In the genomic region with DNA sequence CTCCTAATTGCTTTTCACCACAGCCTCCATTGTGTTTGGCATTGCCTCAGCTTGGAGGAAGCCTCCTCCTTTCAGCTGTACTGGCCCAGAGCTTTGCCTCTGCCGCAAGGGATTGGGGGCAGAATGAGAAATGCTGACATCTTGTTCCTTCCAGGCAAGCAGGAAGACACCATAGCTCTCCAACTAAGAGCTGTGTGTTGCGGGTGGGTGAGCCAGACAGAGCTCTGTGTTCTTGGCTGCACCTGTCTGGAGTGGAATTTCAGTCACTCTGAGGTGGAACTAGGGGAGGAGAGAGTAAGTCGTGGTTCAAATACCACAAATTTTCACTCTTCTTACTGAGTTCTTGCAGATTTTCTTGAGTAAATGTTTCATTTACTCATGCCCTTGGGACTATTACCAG, we compare ENCODE assay signal across 21 cellular contexts. TPM values are rescaled to one million over a fixed set of nuclear protein-coding genes. Genes with fewer than 3 reads are reported as not detected.
DNase-seq lines count a peak whose midpoint lies in the region; ATAC-seq and TF ChIP-seq lines count a peak whose summit lies in the region.
"Had no signal": no experiment of that assay in that cellular context is flagged by ENCODE, and none has a peak within 500 bp of the region (broad histone marks: within the 10 kb centered on the region; RNA-seq: fewer than 3 reads in every experiment).

No MANE protein-coding gene starts in this region.

- ATAC-seq in left ventricle myocardium superior, result peak; percentile 3
- ATAC-seq in left cardiac atrium, result no peak
- ATAC-seq in psoas muscle, result peak in 3 of 4 donors; percentile 31 to 41 (median 37)
- no peak for ATAC-seq in HG02763 (IDR thresholded peaks at IDR 0.05; ENCODE audit: unreplicated experiment)
- ATAC-seq in HG02852 (IDR thresholded peaks at IDR 0.05; ENCODE audit: unreplicated experiment), result no peak
- ATAC-seq: A549 had no signal

- peaks cover 44% of the 10 kb centered on the region for H3K4me1 Mint-ChIP-seq in endodermal cell

- no peaks in the 10 kb centered on the region for H3K27me3 Mint-ChIP-seq in endodermal cell (ENCODE audit: insufficient read depth)

- DNase-seq in left ventricle myocardium superior (no peak), left cardiac atrium (no peak), endodermal cell (peak; percentile 21), psoas muscle (no peak), H4 (ENCODE audit: low spot score) (no peak)
- DNase-seq: AML-193; CD4-positive, alpha-beta T cell; H9; KBM-7; NCI-H1092; NCI-H1417 treated with DMSO at 0.1 percent for 48 hours; NCI-H1694 treated with DMSO at 0.1 percent for 48 hours; NCI-H2081; NCI-H2227 treated with DMSO at 0.1 percent for 48 hours; NCI-H510A treated with DMSO at 0.1 percent for 48 hours; NCI-H774 had no signal

- H3K27ac ChIP-seq in endodermal cell (ENCODE audit: low read depth, low read length), result no peak overlapping the region
- H3K27ac ChIP-seq in psoas muscle, result no peak overlapping the region
- H3K27ac ChIP-seq: A549; BLaER1 treated with 17β-estradiol and CSF1 and Interleukin-3, amounts not matched to agents 10 nM and 100 nM had no signal

- peaks cover 17% of the 10 kb centered on the region for H3K9me3 Mint-ChIP-seq in endodermal cell
- H3K9me3 Mint-ChIP-seq: CD4-positive, alpha-beta T cell had no signal

- no peak overlapping the region for H3K9ac ChIP-seq in endodermal cell (ENCODE audit: extremely low read depth, low read length, poor library complexity, severe bottlenecking)
- H3K9ac ChIP-seq: BLaER1 treated with 17β-estradiol and CSF1 and Interleukin-3, amounts not matched to agents 10 nM and 100 nM had no signal

- H3K9me3 ChIP-seq in endodermal cell (ENCODE audit: control insufficient read depth, low read length) (peaks cover 18% of the 10 kb centered on the region), psoas muscle (no peaks in the 10 kb centered on the region)

- H3K4me3 ChIP-seq in endodermal cell (ENCODE audit: low read length) (no peak overlapping the region), psoas muscle (no peak overlapping the region)
- H3K4me3 ChIP-seq: A549; BLaER1 treated with 17β-estradiol and CSF1 and Interleukin-3, amounts not matched to agents 10 nM and 100 nM had no signal

- H3K27ac Mint-ChIP-seq in endodermal cell, result no peak overlapping the region
- H3K27ac Mint-ChIP-seq: CD4-positive, alpha-beta T cell; H9 had no signal

- H3K27me3 ChIP-seq in endodermal cell (ENCODE audit: control insufficient read depth, insufficient read depth, low read length, poor library complexity, severe bottlenecking) (no peaks in the 10 kb centered on the region), psoas muscle (ENCODE audit: insufficient read depth in 3 of 3, low read length in 2 of 3) (no peaks in the 10 kb centered on the region)
- H3K27me3 ChIP-seq: BLaER1 treated with 17β-estradiol and CSF1 and Interleukin-3, amounts not matched to agents 10 nM and 100 nM had no signal

- H3K4me3 Mint-ChIP-seq in endodermal cell, result no peak overlapping the region
- H3K4me3 Mint-ChIP-seq: CD4-positive, alpha-beta T cell; H9 had no signal

- peaks cover 3% of the 10 kb centered on the region for H3K36me3 Mint-ChIP-seq in endodermal cell (ENCODE audit: low read depth)

- H3K4me1 ChIP-seq in endodermal cell (ENCODE audit: control insufficient read depth, insufficient read depth, low read length), result peaks cover 12% of the 10 kb centered on the region
- H3K4me1 ChIP-seq in psoas muscle, result peaks cover 15% of the 10 kb centered on the region
- H3K4me1 ChIP-seq: A549 had no signal

- H3K36me3 ChIP-seq in endodermal cell (ENCODE audit: control insufficient read depth, insufficient read depth, low read length), result no peaks in the 10 kb centered on the region
- no peaks in the 10 kb centered on the region for H3K36me3 ChIP-seq in psoas muscle (ENCODE audit: insufficient read depth in 1 of 2, low read depth in 1 of 2)
- H3K36me3 ChIP-seq: BLaER1 treated with 17β-estradiol and CSF1 and Interleukin-3, amounts not matched to agents 10 nM and 100 nM had no signal

- 86 to 100% methylated on average over 2 of the region's 3 CpGs for WGBS in endodermal cell (ENCODE audit: insufficient coverage in 1 of 2, insufficient read length in 1 of 2), 2 experiments
- WGBS in psoas muscle, 3 donors, result 25 to 44% (median 32%) methylated on average over 3 of the region's 3 CpGs

- TF ChIP-seq CTCF in endodermal cell (conservative IDR thresholded peaks at IDR 0.05) (no peak), psoas muscle (IDR thresholded peaks at IDR 0.05) (no peak)

- intact Hi-C loops in left ventricle myocardium superior (cut with micrococcal nuclease) (no loop called here), left cardiac atrium (cut with DNase I) (no loop called here), psoas muscle (cut with DNase I) (loop anchor here (5.0 kb wide), 1 partner anchor 38 kb away; no protein-coding TSS in a partner anchor)

RNA-seq across cellular contexts. Expression of gene KCNF1, which starts 36.6 kb away (rescaled TPM):
- 0.17 TPM for total RNA-seq in left ventricle myocardium superior
- total RNA-seq in left cardiac atrium, result under 1 TPM; 0.24 to 0.97 TPM
- total RNA-seq in endodermal cell, result 10 to 100 TPM in 1 of 2 donors, 1 to 10 TPM in 1; 5.2 to 17.0 TPM
- 3.5 TPM for polyA plus RNA-seq in endodermal cell (2013, experiment 1 of 2)
- 4.1 TPM for polyA plus RNA-seq in endodermal cell (2013, experiment 2 of 2)
- total RNA-seq in psoas muscle, result not detected
- under 1 TPM in 2 of 3 donors, not detected in 1; 0.06 to 0.07 TPM for polyA plus RNA-seq in psoas muscle
- total RNA-seq in H4 (2014; rRNA removed; shearing (Covaris generic)), result 0.14 TPM in 1 of 2 replicates, not detected in the other
- total RNA-seq: CD4-positive, alpha-beta T cell; MCF 10A had no signal

Comparison
In these comparisons a context has a peak if more than half of its experiments do, and no peak if none do; other contexts are left out.
1. ATAC-seq: peak in left ventricle myocardium superior (single experiment) and psoas muscle (3 of 4); none in left cardiac atrium (0 of 2), HG02763 (single experiment) and HG02852 (single experiment).
2. intact Hi-C loops: an anchor here in psoas muscle (5.0 kb wide); none called in left ventricle myocardium superior and left cardiac atrium.